ENCODE assay signal across 9 cellular contexts in genomic region chr12:124734224-124734788, GRCh38.
A peak's percentile ranks its signal among the peaks of the same experiment; 100 is the strongest.
DNase-seq lines count a peak whose midpoint lies in the region; ATAC-seq and TF ChIP-seq lines count a peak whose summit lies in the region.
"Had no signal": no experiment of that assay in that cellular context is flagged by ENCODE, and none has a peak within 500 bp of the region (broad histone marks: within the 10 kb centered on the region; RNA-seq: fewer than 3 reads in every experiment).

No MANE protein-coding gene starts in this region.

- no peaks in the 10 kb centered on the region for H3K27me3 ChIP-seq in SJCRH30
- H3K27me3 ChIP-seq in left ventricle myocardium inferior (ENCODE audit: low read depth), result no peaks in the 10 kb centered on the region

- H3K9me3 ChIP-seq in SJCRH30 (replicated peaks) (no peaks in the 10 kb centered on the region), left ventricle myocardium inferior (replicated peaks) (peaks cover 3% of the 10 kb centered on the region)

- H3K27ac ChIP-seq in SJCRH30, result peak overlapping the region; percentile 23; the same call in 1 of the 2 replicates
- H3K27ac ChIP-seq in left ventricle myocardium inferior (replicated peaks), result peak overlapping the region; percentile 70

- H3K9me3 Mint-ChIP-seq in stimulated activated naive B cell treated with anti-CD40 and anti-IgM and Interleukin-4, amounts not matched to agents 10 μg/mL and 1 μg/mL and 100 μg/mL, for 72 hours, result peaks cover 3 to 6% of the 10 kb centered on the region in 2 donors

- intact Hi-C loops in left ventricle myocardium inferior (cut with micrococcal nuclease), result no loop called here

- ATAC-seq in stimulated activated naive B cell treated with anti-CD40 and anti-IgM and Interleukin-4, amounts not matched to agents 10 μg/mL and 1 μg/mL and 100 μg/mL, for 72 hours (replicated peaks), result peak; percentile 65 to 75
- ATAC-seq in HG03521 (IDR thresholded peaks at IDR 0.05; ENCODE audit: unreplicated experiment), result no peak
- no peak for ATAC-seq in GM19035 (IDR thresholded peaks at IDR 0.05; ENCODE audit: unreplicated experiment)

- no peak overlapping the region for H3K27ac Mint-ChIP-seq in stimulated activated naive B cell treated with anti-CD40 and anti-IgM and Interleukin-4, amounts not matched to agents 10 μg/mL and 1 μg/mL and 100 μg/mL, for 72 hours

- peaks cover 7% of the 10 kb centered on the region in 2 donors for H3K36me3 Mint-ChIP-seq in stimulated activated naive B cell treated with anti-CD40 and anti-IgM and Interleukin-4, amounts not matched to agents 10 μg/mL and 1 μg/mL and 100 μg/mL, for 72 hours

- DNase-seq in DMS53 (lab: John Stamatoyannopoulos, UW) (peak; percentile 49), DMS53 treated with DMSO at 0.1 percent for 48 hours (lab: John Stamatoyannopoulos, UW; ENCODE audit: unreplicated experiment) (no peak), SJCRH30 (peak; percentile 90 to 94), left ventricle myocardium inferior (peak; percentile 29)
- no peak for DNase-seq in stimulated activated naive B cell treated with anti-CD40 and anti-IgM and Interleukin-4, amounts not matched to agents 10 μg/mL and 1 μg/mL and 100 μg/mL, for 72 hours
- DNase-seq in stimulated activated CD4-positive, alpha-beta T cell treated with anti-CD3 and anti-CD28 coated beads, Interleukin-4, amount 100 ng/mL, for 4 hours, result no peak
- DNase-seq: T-helper 1 cell had no signal

- H3K4me1 ChIP-seq in SJCRH30 (peaks cover 45% of the 10 kb centered on the region), left ventricle myocardium inferior (peaks cover 36% of the 10 kb centered on the region)

- H3K4me1 Mint-ChIP-seq in stimulated activated naive B cell treated with anti-CD40 and anti-IgM and Interleukin-4, amounts not matched to agents 10 μg/mL and 1 μg/mL and 100 μg/mL, for 72 hours, result peaks cover 5 to 20% of the 10 kb centered on the region in 2 donors

- peaks cover 6 to 31% of the 10 kb centered on the region in 2 donors for H3K27me3 Mint-ChIP-seq in stimulated activated naive B cell treated with anti-CD40 and anti-IgM and Interleukin-4, amounts not matched to agents 10 μg/mL and 1 μg/mL and 100 μg/mL, for 72 hours

- no peak for TF ChIP-seq CTCF in left ventricle myocardium inferior (IDR thresholded peaks at IDR 0.05; ENCODE audit: borderline replicate concordance)

- H3K36me3 ChIP-seq in SJCRH30 (no peaks in the 10 kb centered on the region), left ventricle myocardium inferior (no peaks in the 10 kb centered on the region)

- no peak overlapping the region for H3K4me3 Mint-ChIP-seq in stimulated activated naive B cell treated with anti-CD40 and anti-IgM and Interleukin-4, amounts not matched to agents 10 μg/mL and 1 μg/mL and 100 μg/mL, for 72 hours

- H3K4me3 ChIP-seq in SJCRH30 (no peak overlapping the region), left ventricle myocardium inferior (no peak overlapping the region)

Comparison
In these comparisons a context has a peak if more than half of its experiments do, and no peak if none do; other contexts are left out.
1. DNase-seq: peak in DMS53 (single experiment), SJCRH30 (2 of 2) and left ventricle myocardium inferior (single experiment); none in DMS53 treated with DMSO at 0.1 percent for 48 hours (single experiment), stimulated activated naive B cell treated with anti-CD40 and anti-IgM and Interleukin-4, amounts not matched to agents 10 μg/mL and 1 μg/mL and 100 μg/mL, for 72 hours (single experiment) and stimulated activated CD4-positive, alpha-beta T cell treated with anti-CD3 and anti-CD28 coated beads, Interleukin-4, amount 100 ng/mL, for 4 hours (0 of 2).
2. ATAC-seq: peak in stimulated activated naive B cell treated with anti-CD40 and anti-IgM and Interleukin-4, amounts not matched to agents 10 μg/mL and 1 μg/mL and 100 μg/mL, for 72 hours (2 of 2); none in HG03521 (single experiment) and GM19035 (single experiment).